21 cellular contexts compared by ENCODE assay signal in the genomic region with DNA sequence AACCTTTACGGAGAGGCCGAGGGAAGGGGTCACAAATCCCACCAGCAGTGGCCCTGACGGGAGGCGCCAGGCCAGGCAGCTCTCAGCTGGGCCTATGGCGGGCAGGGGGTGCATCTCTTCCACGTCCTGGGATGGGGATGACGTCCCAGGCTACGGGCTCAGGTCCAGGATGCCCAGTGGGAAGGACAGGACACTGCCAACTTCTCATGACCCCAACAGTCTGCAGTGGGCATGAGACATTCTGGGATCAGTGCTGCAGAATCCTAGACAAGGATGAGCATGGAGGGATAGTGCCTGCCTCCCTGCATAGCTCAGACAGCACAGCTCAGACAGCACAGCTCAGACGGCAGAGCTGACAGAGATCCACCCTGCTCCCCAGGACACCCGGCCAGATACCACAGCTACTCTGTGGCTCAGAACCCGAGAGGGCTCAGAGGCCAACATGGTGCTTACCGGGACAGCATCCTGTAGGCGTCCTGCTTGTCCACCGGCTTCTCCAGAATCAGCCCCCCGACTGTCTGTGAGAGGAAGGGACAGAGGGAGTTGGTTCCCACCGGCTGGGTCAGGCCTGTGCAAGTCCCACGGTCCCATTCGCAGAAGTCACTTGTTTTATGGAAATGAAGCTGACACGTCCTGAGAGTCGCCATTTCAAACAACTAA. TPM values are rescaled to one million over a fixed set of nuclear protein-coding genes. Genes with fewer than 3 reads are reported as not detected.
DNase-seq lines count a peak whose midpoint lies in the region; ATAC-seq and TF ChIP-seq lines count a peak whose summit lies in the region.
"Had no signal": no experiment of that assay in that cellular context is flagged by ENCODE, and none has a peak within 500 bp of the region (broad histone marks: within the 10 kb centered on the region; RNA-seq: fewer than 3 reads in every experiment).

No MANE protein-coding gene starts in this region.

- H3K4me3 Mint-ChIP-seq in CD14-positive monocyte = no peak overlapping the region
- no peak overlapping the region for H3K4me3 Mint-ChIP-seq in natural killer cell
- H3K4me3 Mint-ChIP-seq: natural killer cell treated with Interleukin-12 subunit alpha and Interleukin-12 subunit beta and Interleukin-15 and Interleukin-18, amount 100 ng/mL, for 72 hours; stimulated activated naive CD8-positive, alpha-beta T cell treated with anti-CD3 and anti-CD28 coated beads, Interleukin-15, Interleukin-2, amounts not matched to agents 100 ng/mL and 50 ng/mL, for 24 hours had no signal

- H3K27ac Mint-ChIP-seq in CD14-positive monocyte (no peak overlapping the region), natural killer cell (no peak overlapping the region)
- H3K27ac Mint-ChIP-seq: activated T-helper 2 cell treated with anti-CD3 and anti-CD28 coated beads, Interferon-gamma antibody, Interleukin-2, Interleukin-4, amounts not matched to agents 10 μg/mL and 5 μg/mL and 100 μg/mL, durations not matched to agents 14 hours and 24 hours and 36 hours; natural killer cell treated with Interleukin-12 subunit alpha and Interleukin-12 subunit beta and Interleukin-15 and Interleukin-18, amount 100 ng/mL, for 72 hours had no signal

- DNase-seq in CD14-positive monocyte (ENCODE audit: low spot score) (peak; percentile 42), DND-41 (no peak), ecto neural progenitor cell (ENCODE audit: low spot score) (peak; percentile 29), natural killer cell (no peak), NCI-H187 treated with DMSO at 0.1 percent for 48 hours (lab: John Stamatoyannopoulos, UW) (no peak), prostate gland (ENCODE audit: low spot score) (no peak)
- DNase-seq: erythroblast, H7, KG1, NCI-H2029, NCI-H345, NCI-H82, PC-3 had no signal

- H3K27me3 ChIP-seq in DND-41 (ENCODE audit: insufficient read depth, low read length, poor library complexity) (no peaks in the 10 kb centered on the region), prostate gland (replicated peaks; ENCODE audit: insufficient read depth) (no peaks in the 10 kb centered on the region)
- H3K27me3 ChIP-seq: dorsolateral prefrontal cortex, gastrocnemius medialis had no signal

- H3K4me3 ChIP-seq in DND-41 (ENCODE audit: low read depth in 1 of 2, low read length in 2 of 2) (no peak overlapping the region), prostate gland (no peak overlapping the region)
- H3K4me3 ChIP-seq: dorsolateral prefrontal cortex, gastrocnemius medialis, skin epidermis had no signal

- 96% methylated on average over 20 of the region's 20 CpGs for whole genome bisulfite sequencing in prostate gland

- TF ChIP-seq CTCF in CD14-positive monocyte (IDR thresholded peaks at IDR 0.05) (no peak), DND-41 (IDR thresholded peaks at IDR 0.05; ENCODE audit: borderline replicate concordance, extremely low read depth, low read length, poor library complexity, severe bottlenecking) (no peak), natural killer cell (IDR thresholded peaks at IDR 0.05) (no peak), prostate gland (IDR thresholded peaks at IDR 0.05) (no peak)

- ATAC-seq in DND-41 (ENCODE audit: insufficient read depth, low read depth) (peak; percentile 20; the same call in 1 of the 3 replicates), natural killer cell (peak in 2 of 3 donors; percentile 9 to 12), GM18502 (IDR thresholded peaks at IDR 0.05; ENCODE audit: poor library complexity, unreplicated experiment) (no peak)
- ATAC-seq: gastrocnemius medialis, PC-3 had no signal

- H3K79me2 ChIP-seq in DND-41 (ENCODE audit: insufficient read depth, low read length) = no peaks in the 10 kb centered on the region
- H3K79me2 ChIP-seq: parathyroid adenoma had no signal

- H3K9ac ChIP-seq in DND-41 (ENCODE audit: low read depth, low read length) = no peak overlapping the region
- H3K9ac ChIP-seq: parathyroid adenoma had no signal

- H3K36me3 ChIP-seq in DND-41 (ENCODE audit: insufficient read depth, low read length) = peaks cover 63% of the 10 kb centered on the region
- H3K36me3 ChIP-seq in prostate gland = no peaks in the 10 kb centered on the region

- H3K4me2 ChIP-seq in DND-41 (ENCODE audit: insufficient read depth, low read length) = no peak overlapping the region

- intact Hi-C loops in CD14-positive monocyte (cut with micrococcal nuclease) (no loop called here), natural killer cell (cut with micrococcal nuclease) (no loop called here), prostate gland (cut with DNase I) (no loop called here)

- no peak overlapping the region for H3K27ac ChIP-seq in DND-41 (ENCODE audit: low read length)
- H3K27ac ChIP-seq in prostate gland = no peak overlapping the region
- H3K27ac ChIP-seq: dorsolateral prefrontal cortex, gastrocnemius medialis, parathyroid adenoma, skin epidermis had no signal

- TF ChIP-seq POLR2A in prostate gland (IDR thresholded peaks at IDR 0.05) = no peak

- H3K4me1 ChIP-seq in DND-41 (ENCODE audit: insufficient read depth, low read length) = no peaks in the 10 kb centered on the region
- no peaks in the 10 kb centered on the region for H3K4me1 ChIP-seq in prostate gland (replicated peaks)
- H3K4me1 ChIP-seq: gastrocnemius medialis, parathyroid adenoma had no signal

- no peaks in the 10 kb centered on the region for H3K9me3 ChIP-seq in DND-41 (ENCODE audit: insufficient read depth, low read length, severe bottlenecking)
- no peaks in the 10 kb centered on the region for H3K9me3 ChIP-seq in prostate gland
- H3K9me3 ChIP-seq: gastrocnemius medialis had no signal

- peaks cover 0 to 4% (median 1%) of the 10 kb centered on the region in 3 donors for H3K27me3 Mint-ChIP-seq in CD14-positive monocyte (ENCODE audit: low read depth in 3 of 3)
- no peaks in the 10 kb centered on the region for H3K27me3 Mint-ChIP-seq in natural killer cell (ENCODE audit: low read depth in 2 of 2)
- H3K27me3 Mint-ChIP-seq: natural killer cell treated with Interleukin-12 subunit alpha and Interleukin-12 subunit beta and Interleukin-15 and Interleukin-18, amount 100 ng/mL, for 72 hours; stimulated activated naive CD8-positive, alpha-beta T cell treated with anti-CD3 and anti-CD28 coated beads, Interleukin-15, Interleukin-2, amounts not matched to agents 100 ng/mL and 50 ng/mL, for 24 hours had no signal

- no peak overlapping the region for H2AFZ ChIP-seq in DND-41 (ENCODE audit: low read depth, low read length)
- H2AFZ ChIP-seq: parathyroid adenoma had no signal

- peaks cover 6 to 23% (median 11%) of the 10 kb centered on the region in 7 donors for H3K9me3 Mint-ChIP-seq in CD14-positive monocyte
- H3K9me3 Mint-ChIP-seq in natural killer cell = no peaks in the 10 kb centered on the region
- H3K9me3 Mint-ChIP-seq: activated T-helper 2 cell treated with anti-CD3 and anti-CD28 coated beads, Interferon-gamma antibody, Interleukin-2, Interleukin-4, amounts not matched to agents 10 μg/mL and 5 μg/mL and 100 μg/mL, durations not matched to agents 14 hours and 24 hours and 36 hours; natural killer cell treated with Interleukin-12 subunit alpha and Interleukin-12 subunit beta and Interleukin-15 and Interleukin-18, amount 100 ng/mL, for 72 hours; stimulated activated naive CD8-positive, alpha-beta T cell treated with anti-CD3 and anti-CD28 coated beads, Interleukin-15, Interleukin-2, amounts not matched to agents 100 ng/mL and 50 ng/mL, for 24 hours had no signal

- peaks cover 49 to 66% of the 10 kb centered on the region in 2 donors for H3K36me3 Mint-ChIP-seq in CD14-positive monocyte
- H3K36me3 Mint-ChIP-seq in natural killer cell = peaks cover 9% of the 10 kb centered on the region

- H3K4me1 Mint-ChIP-seq in CD14-positive monocyte (no peaks in the 10 kb centered on the region), natural killer cell (no peaks in the 10 kb centered on the region)

- H4K20me1 ChIP-seq in DND-41 (ENCODE audit: insufficient read depth, low read length) = peaks cover 2% of the 10 kb centered on the region; the same call in 1 of the 2 replicates

RNA-seq across cellular contexts. Expression of a gene that starts 17.3 kb away (rescaled TPM):
- polyA plus RNA-seq in CD14-positive monocyte = 10 to 100 TPM; 31.0 to 31.5 TPM
- 10 to 100 TPM; 58.5 to 80.3 (median 66.1) TPM for total RNA-seq in natural killer cell
- total RNA-seq in prostate gland = 10 to 100 TPM; 43.1 to 44.2 TPM

RNA-seq across cellular contexts. Expression of a gene that starts 43.5 kb away (rescaled TPM):
- polyA plus RNA-seq in CD14-positive monocyte = 100 to 1,000 TPM; 442 to 449 TPM
- total RNA-seq in natural killer cell = 100 to 1,000 TPM; 157 to 197 (median 178) TPM
- total RNA-seq in prostate gland = 100 to 1,000 TPM; 252 to 358 TPM

Comparison
In these comparisons a context has a peak if more than half of its experiments do, and no peak if none do; other contexts are left out.
1. DNase-seq: peak in CD14-positive monocyte (single experiment) and ecto neural progenitor cell (single experiment); none in DND-41 (single experiment), natural killer cell (single experiment), NCI-H187 treated with DMSO at 0.1 percent for 48 hours (single experiment) and prostate gland (single experiment).